In genomic region chr13:40777166-40777956, GRCh38 we compare ENCODE assay signal across 8 cellular contexts. TPM values are rescaled to one million over a fixed set of nuclear protein-coding genes. Genes with fewer than 3 reads are reported as not detected.
DNase-seq lines count a peak whose midpoint lies in the region; ATAC-seq and TF ChIP-seq lines count a peak whose summit lies in the region.

No MANE protein-coding gene starts in this region.

- H3K4me1 ChIP-seq in Loucy (ENCODE audit: insufficient read depth, low read length, poor library complexity, severe bottlenecking) (peaks cover 11% of the 10 kb centered on the region), SK-N-SH (ENCODE audit: control insufficient read depth in 1 of 2, insufficient read depth in 2 of 2, low read depth in 1 of 2, low read length in 1 of 2) (peaks cover 3 to 8% of the 10 kb centered on the region in 2 experiments; a peak in 1 of 4 replicates)

- peaks cover 25% of the 10 kb centered on the region for H3K4me1 Mint-ChIP-seq in stimulated activated effector memory CD8-positive, alpha-beta T cell treated with anti-CD3 and anti-CD28 coated beads, Interleukin-12 subunit alpha, Interleukin-12 subunit beta, amount 100 ng/mL, for 72 hours

- H4K20me1 ChIP-seq in Loucy (ENCODE audit: insufficient read depth, low read length, poor library complexity, severe bottlenecking) (no peaks in the 10 kb centered on the region), SK-N-SH (ENCODE audit: insufficient read depth) (no peaks in the 10 kb centered on the region)

- H3F3A ChIP-seq in Loucy (ENCODE audit: low read depth) (no peaks in the 10 kb centered on the region), SK-N-SH (replicated peaks; ENCODE audit: insufficient read depth) (peaks cover 14% of the 10 kb centered on the region)

- no peaks in the 10 kb centered on the region for H3K9me3 Mint-ChIP-seq in stimulated activated effector memory CD8-positive, alpha-beta T cell treated with anti-CD3 and anti-CD28 coated beads, Interleukin-12 subunit alpha, Interleukin-12 subunit beta, amount 100 ng/mL, for 72 hours

- no peaks in the 10 kb centered on the region for H3K36me3 Mint-ChIP-seq in stimulated activated effector memory CD8-positive, alpha-beta T cell treated with anti-CD3 and anti-CD28 coated beads, Interleukin-12 subunit alpha, Interleukin-12 subunit beta, amount 100 ng/mL, for 72 hours

- POLR2A ChIA-PET in SK-N-SH (lab: Yijun Ruan, JAX): interaction anchor here (0.8 to 1.0 kb wide), 2 partner anchors 12 to 144 kb away, joined by 3 read pairs; partner anchors contain the start of gene SLC25A15

- H3K4me2 ChIP-seq in Loucy (ENCODE audit: low read depth, low read length, poor library complexity, severe bottlenecking) (peak overlapping the region; percentile 71), SK-N-SH (peak overlapping the region; percentile 61)

- peak overlapping the region; percentile 14 for H3K9ac ChIP-seq in Loucy (ENCODE audit: low read depth, low read length, poor library complexity, severe bottlenecking)
- H3K9ac ChIP-seq in SK-N-SH: no peak overlapping the region

- DNase-seq in activated naive CD4-positive, alpha-beta T cell treated with Interleukin-2 at 50 U/mL for 16 hours: peak; percentile 30
- no peak for DNase-seq in activated naive CD4-positive, alpha-beta T cell (lab: John Stamatoyannopoulos, UW)
- no peak for DNase-seq in HFF-Myc (ENCODE audit: extremely low read depth, low read depth)
- peak; percentile 60 for DNase-seq in SK-N-SH
- peak; percentile 70 to 72 for DNase-seq in cardiac fibroblast (ENCODE audit: low read depth in 2 of 2)
- DNase-seq in kidney epithelial cell (ENCODE audit: low read depth): no peak
- DNase-seq in stimulated activated effector memory CD8-positive, alpha-beta T cell treated with anti-CD3 and anti-CD28 coated beads, Interleukin-12 subunit alpha, Interleukin-12 subunit beta, amount 100 ng/mL, for 72 hours (ENCODE audit: low spot score in 2 of 2): peak; percentile 36 to 79

- H3K4me3 ChIP-seq in HFF-Myc (replicated peaks; ENCODE audit: low read depth, low read length) (no peak overlapping the region), Loucy (ENCODE audit: low read length, poor library complexity, severe bottlenecking) (peak overlapping the region; percentile 69), SK-N-SH (ENCODE audit: low read depth in 2 of 2, low read length in 1 of 2) (peak overlapping the region; percentile 24 to 48), cardiac fibroblast (replicated peaks in 1 of 2; ENCODE audit: low read depth in 2 of 2, low read length in 2 of 2) (no peak overlapping the region), kidney epithelial cell (ENCODE audit: low read depth, low read length) (peak overlapping the region; percentile 5)

- H3K9me2 ChIP-seq in Loucy (replicated peaks; ENCODE audit: low read depth, low read length) (no peaks in the 10 kb centered on the region), SK-N-SH (no peaks in the 10 kb centered on the region)

- CTCF ChIA-PET in SK-N-SH (lab: Yijun Ruan, JAX): interaction anchor here (0.7 to 7.2 kb wide), 43 partner anchors 9 to 1675 kb away, joined by 3 to 60 read pairs (median 4); partner anchors contain the start of gene SLC25A15

- no peak for TF ChIP-seq EP300 in SK-N-SH (IDR thresholded peaks at IDR 0.05; ENCODE audit: borderline replicate concordance in 1 of 2, low read depth in 1 of 2, low read length in 1 of 2)

- H3K27ac Mint-ChIP-seq in stimulated activated effector memory CD8-positive, alpha-beta T cell treated with anti-CD3 and anti-CD28 coated beads, Interleukin-12 subunit alpha, Interleukin-12 subunit beta, amount 100 ng/mL, for 72 hours: peak overlapping the region; percentile 93

- 29% methylated on average over 8 of the region's 8 CpGs for WGBS in SK-N-SH (ENCODE audit: low lambda C conversion rate)

- H3K27ac ChIP-seq in SK-N-SH (ENCODE audit: low read depth in 2 of 2, low read length in 1 of 2): peak overlapping the region; percentile 40 to 63; a peak in 3 of 4 replicates

- H3K27me3 ChIP-seq in Loucy (ENCODE audit: insufficient read depth, low read length, poor library complexity, severe bottlenecking) (no peaks in the 10 kb centered on the region), SK-N-SH (ENCODE audit: insufficient read depth) (no peaks in the 10 kb centered on the region), kidney epithelial cell (ENCODE audit: control insufficient read depth, insufficient read depth, low read length) (no peaks in the 10 kb centered on the region)

- TF ChIP-seq CTCF in HFF-Myc (IDR thresholded peaks at IDR 0.05; ENCODE audit: low read depth, low read length, missing control alignments) (peak; percentile 59), Loucy (conservative IDR thresholded peaks at IDR 0.05; ENCODE audit: low read length) (peak; percentile 90), SK-N-SH (IDR thresholded peaks at IDR 0.05) (peak; percentile 82), cardiac fibroblast (IDR thresholded peaks at IDR 0.05; ENCODE audit: low read depth, low read length) (peak; percentile 50), kidney epithelial cell (IDR thresholded peaks at IDR 0.05; ENCODE audit: insufficient read depth, low read length, poor library complexity, severe bottlenecking) (peak; percentile 56)

- H3K79me2 ChIP-seq in Loucy (ENCODE audit: insufficient read depth, low read length): no peaks in the 10 kb centered on the region
- no peaks in the 10 kb centered on the region for H3K79me2 ChIP-seq in SK-N-SH (ENCODE audit: insufficient read depth)

- H3K9me3 ChIP-seq in Loucy (ENCODE audit: insufficient read depth, low read depth, low read length) (no peaks in the 10 kb centered on the region), SK-N-SH (no peaks in the 10 kb centered on the region)

- peak; percentile 71 for TF ChIP-seq RAD21 in SK-N-SH (IDR thresholded peaks at IDR 0.05; ENCODE audit: low read length)

- H2AFZ ChIP-seq in Loucy (ENCODE audit: low read length): peak overlapping the region; percentile 77
- H2AFZ ChIP-seq in SK-N-SH (ENCODE audit: low read depth): peak overlapping the region; percentile 94

- H3K36me3 ChIP-seq in Loucy (ENCODE audit: insufficient read depth, low read length) (no peaks in the 10 kb centered on the region), SK-N-SH (replicated peaks in 1 of 2; ENCODE audit: control insufficient read depth in 1 of 2, insufficient read depth in 2 of 2, low read length in 1 of 2) (no peaks in the 10 kb centered on the region), kidney epithelial cell (ENCODE audit: control insufficient read depth, insufficient read depth, low read length) (no peaks in the 10 kb centered on the region)

- peak; percentile 83 for ATAC-seq in stimulated activated effector memory CD8-positive, alpha-beta T cell treated with anti-CD3 and anti-CD28 coated beads, Interleukin-12 subunit alpha, Interleukin-12 subunit beta, amount 100 ng/mL, for 72 hours

- H3K4me3 Mint-ChIP-seq in stimulated activated effector memory CD8-positive, alpha-beta T cell treated with anti-CD3 and anti-CD28 coated beads, Interleukin-12 subunit alpha, Interleukin-12 subunit beta, amount 100 ng/mL, for 72 hours: peak overlapping the region; percentile 68

TF ChIP-seq in SK-N-SH, 30 proteins besides CTCF, POLR2A, EP300 and RAD21:
- TF ChIP-seq USF2 (IDR thresholded peaks at IDR 0.05; ENCODE audit: borderline replicate concordance, low read depth, low read length): no peak
- TF ChIP-seq PBX3 (IDR thresholded peaks at IDR 0.05): no peak
- peak; percentile 44 for TF ChIP-seq SMC3 (IDR thresholded peaks at IDR 0.05; ENCODE audit: low read depth, low read length)
- no peak for TF ChIP-seq IRF3 (IDR thresholded peaks at IDR 0.05; ENCODE audit: low read depth, low read length)
- no peak for TF ChIP-seq SIN3A (IDR thresholded peaks at IDR 0.05; ENCODE audit: borderline replicate concordance, low read depth, low read length)
- no peak for TF ChIP-seq YY1 (IDR thresholded peaks at IDR 0.05; ENCODE audit: low read depth)
- TF ChIP-seq TCF12 (IDR thresholded peaks at IDR 0.05): no peak
- no peak for TF ChIP-seq MXI1 (IDR thresholded peaks at IDR 0.05; ENCODE audit: low read depth, low read length)

RNA-seq across cellular contexts. Expression of gene MRPS31, which starts 6.4 kb away (rescaled TPM):
- polyA plus RNA-seq in SK-N-SH (2012; rRNA removed): 13.3 and 16.1 TPM in 2 replicates
- 18.2 and 23.3 TPM in 2 replicates for polyA plus RNA-seq in SK-N-SH (2012; cell fraction: cytosol; rRNA removed)
- polyA plus RNA-seq in SK-N-SH (2012; cell fraction: nucleus; rRNA removed): 10.5 and 16.4 TPM in 2 replicates
- 21.7 and 22.5 TPM in 2 replicates for total RNA-seq in kidney epithelial cell

RNA-seq across cellular contexts. Expression of gene SLC25A15, which starts 12.1 kb away (rescaled TPM):
- polyA plus RNA-seq in SK-N-SH (2012; rRNA removed): 15.2 TPM in 2 replicates
- 13.7 and 16.3 TPM in 2 replicates for polyA plus RNA-seq in SK-N-SH (2012; cell fraction: cytosol; rRNA removed)
- 8.1 and 8.7 TPM in 2 replicates for polyA plus RNA-seq in SK-N-SH (2012; cell fraction: nucleus; rRNA removed)
- 27.5 and 33.4 TPM in 2 replicates for total RNA-seq in kidney epithelial cell

Comparison
In these comparisons a context has a peak if more than half of its experiments do, and no peak if none do; other contexts are left out.
1. DNase-seq: peak in activated naive CD4-positive, alpha-beta T cell treated with Interleukin-2 at 50 U/mL for 16 hours (single experiment), SK-N-SH (single experiment), cardiac fibroblast (2 of 2) and stimulated activated effector memory CD8-positive, alpha-beta T cell treated with anti-CD3 and anti-CD28 coated beads, Interleukin-12 subunit alpha, Interleukin-12 subunit beta, amount 100 ng/mL, for 72 hours (2 of 2); none in activated naive CD4-positive, alpha-beta T cell (0 of 4), HFF-Myc (single experiment) and kidney epithelial cell (single experiment).
2. H3K4me3 ChIP-seq: peak in Loucy (single experiment), SK-N-SH (2 of 2) and kidney epithelial cell (single experiment); none in HFF-Myc (single experiment) and cardiac fibroblast (0 of 2).
3. Peak in every context shown above with its lines, with median percentiles within 50 percentile points of each other: CTCF ChIP-seq.